ENCODE assay signal across 8 cellular contexts in the genomic region with DNA sequence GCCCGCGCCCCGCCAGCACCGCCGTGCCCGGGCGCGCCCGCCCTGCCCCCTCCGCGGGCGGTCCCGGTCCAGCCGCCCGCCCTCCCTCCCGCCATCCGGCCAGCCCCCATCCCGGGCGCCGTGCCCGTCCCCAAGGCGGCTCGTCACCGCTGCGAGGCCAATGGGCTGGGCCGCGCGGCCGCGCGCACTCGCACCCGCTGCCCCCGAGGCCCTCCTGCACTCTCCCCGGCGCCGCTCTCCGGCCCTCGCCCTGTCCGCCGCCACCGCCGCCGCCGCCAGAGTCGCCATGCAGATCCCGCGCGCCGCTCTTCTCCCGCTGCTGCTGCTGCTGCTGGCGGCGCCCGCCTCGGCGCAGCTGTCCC. TPM values are rescaled to one million over a fixed set of nuclear protein-coding genes. Genes with fewer than 3 reads are reported as not detected.
DNase-seq lines count a peak whose midpoint lies in the region; ATAC-seq and TF ChIP-seq lines count a peak whose summit lies in the region.

A gene (plus strand): TSS at position 187 of the 362 bp plus-strand sequence. CDS start 100 bp downstream, at position 287.

- H3K36me3 Mint-ChIP-seq in MCF 10A (ENCODE audit: insufficient read depth, unreplicated experiment), result peaks cover 19% of the 10 kb centered on the region

- POLR2A ChIA-PET in MCF 10A (lab: Yijun Ruan, JAX), result interaction anchor here (0.6 to 15.0 kb wide), 8 partner anchors 9 to 104 kb away, joined by 3 to 291 read pairs (median 4); no protein-coding TSS in a partner anchor

- no peak for TF ChIP-seq CTCF in AG10803 (conservative IDR thresholded peaks at IDR 0.05; ENCODE audit: low read length)
- TF ChIP-seq CTCF in MCF 10A (IDR thresholded peaks at IDR 0.05; ENCODE audit: unreplicated experiment), result no peak
- no peak for TF ChIP-seq CTCF in psoas muscle (IDR thresholded peaks at IDR 0.05)

- H3K4me3 Mint-ChIP-seq in MCF 10A (ENCODE audit: unreplicated experiment), result peak within 1 kb of the TSS; percentile 99

- peak; percentile 48 to 62 (median 56) for ATAC-seq in psoas muscle

- H3K4me1 ChIP-seq in HUES6 (ENCODE audit: control insufficient read depth, insufficient read depth, low read length), result peaks cover 19% of the 10 kb centered on the region
- peaks cover 8% of the 10 kb centered on the region for H3K4me1 ChIP-seq in iPS DF 6.9 (ENCODE audit: control insufficient read depth, insufficient read depth, low read length)
- peaks cover 26% of the 10 kb centered on the region for H3K4me1 ChIP-seq in psoas muscle

- TF ChIP-seq POLR2A in erythroblast (IDR thresholded peaks at IDR 0.05; ENCODE audit: low read length), result no peak

- BruUV-seq in MCF 10A (replicated peaks; lab: Mats Ljungman, UMichigan), result no TSS peak

- H3K9me3 ChIP-seq in HUES6 (ENCODE audit: control insufficient read depth, insufficient read depth, low read depth, low read length) (no peaks in the 10 kb centered on the region), iPS DF 6.9 (ENCODE audit: control insufficient read depth, insufficient read depth, low read length) (no peaks in the 10 kb centered on the region), psoas muscle (no peaks in the 10 kb centered on the region)

- H3K27ac ChIP-seq in HUES6 (ENCODE audit: low read depth, low read length) (no peak within 1 kb of the TSS), iPS DF 6.9 (ENCODE audit: low read length) (no peak within 1 kb of the TSS), psoas muscle (peak within 1 kb of the TSS; percentile 63)

- H3K27me3 ChIP-seq in HUES6 (ENCODE audit: control insufficient read depth, insufficient read depth, low read length) (peaks cover 82% of the 10 kb centered on the region), iPS DF 6.9 (ENCODE audit: control insufficient read depth, insufficient read depth, low read length) (peaks cover 37% of the 10 kb centered on the region), psoas muscle (ENCODE audit: insufficient read depth in 3 of 3, low read length in 2 of 3) (no peaks in the 10 kb centered on the region)

- H3K4me3 ChIP-seq in AG10803 (ENCODE audit: low read length) (peak within 1 kb of the TSS; percentile 80), HUES6 (ENCODE audit: low read depth, low read length) (peak within 1 kb of the TSS; percentile 80), iPS DF 6.9 (ENCODE audit: low read length) (peak within 1 kb of the TSS; percentile 72), psoas muscle (peak within 1 kb of the TSS; percentile 76)

- DNase-seq in AG10803 (ENCODE audit: low read depth) (peak; percentile 73), MCF 10A (ENCODE audit: unreplicated experiment) (peak; percentile 78), iPS DF 6.9 (ENCODE audit: low read depth, low spot score) (no peak), psoas muscle (peak; percentile 84 to 88), erythroblast (lab: John Stamatoyannopoulos, UW) (no peak)
- DNase-seq in activated CD4-positive, CD25-positive, alpha-beta regulatory T cell treated with anti-CD3 and anti-CD28 coated beads, Interleukin-2, amount 50 U/mL, for 72 hours, result no peak
- DNase-seq in activated CD8-positive, alpha-beta memory T cell treated with anti-CD3 and anti-CD28 coated beads, Interleukin-2, amount 50 U/mL, for 48 hours, result no peak

- H3K27me3 Mint-ChIP-seq in MCF 10A (ENCODE audit: insufficient read depth, unreplicated experiment), result no peaks in the 10 kb centered on the region

- peaks cover 34% of the 10 kb centered on the region for H3K4me1 Mint-ChIP-seq in MCF 10A (ENCODE audit: insufficient read depth, unreplicated experiment)

- no peak within 1 kb of the TSS for H3K27ac Mint-ChIP-seq in MCF 10A (ENCODE audit: low read depth, unreplicated experiment)

- peak within 1 kb of the TSS; percentile 62 for H3K9ac ChIP-seq in HUES6 (ENCODE audit: low read length)

- no CpG with 5 or more reads among the region's 56 CpGs for WGBS in iPS DF 6.9 (ENCODE audit: insufficient coverage, insufficient read length)
- 0 to 1% (median 1%) methylated on average over 21 to 56 of the region's 56 CpGs for WGBS in psoas muscle, 3 donors

- CTCF ChIA-PET in MCF 10A (lab: Yijun Ruan, JAX), result no interaction called here

- intact Hi-C loops in MCF 10A (cut with micrococcal nuclease) (no loop called here), psoas muscle (cut with DNase I) (loop anchor here in 1 of 2 donors (10.0 kb wide), 1 partner anchor 103 kb away; a partner anchor contains a TSS)

- no peaks in the 10 kb centered on the region for H3K9me3 Mint-ChIP-seq in MCF 10A (ENCODE audit: unreplicated experiment)

- H3K36me3 ChIP-seq in HUES6 (ENCODE audit: control insufficient read depth, insufficient read depth, low read length) (no peaks in the 10 kb centered on the region), iPS DF 6.9 (ENCODE audit: control insufficient read depth, insufficient read depth, low read length) (peaks cover 2% of the 10 kb centered on the region; the same call in 1 of the 2 replicates), psoas muscle (ENCODE audit: insufficient read depth in 1 of 2, low read depth in 1 of 2) (no peaks in the 10 kb centered on the region)

RNA-seq across cellular contexts. Expression of the gene that starts here (rescaled TPM):
- 157 and 175 TPM in 2 replicates for total RNA-seq in MCF 10A (2022)
- 10 to 100 TPM; 11.6 to 30.8 (median 13.2) TPM for total RNA-seq in psoas muscle
- 10 to 100 TPM; 11.4 to 18.7 (median 11.5) TPM for polyA plus RNA-seq in psoas muscle

Comparison
In these comparisons a context has a peak if more than half of its experiments do, and no peak if none do; other contexts are left out.
1. DNase-seq: peak in AG10803 (single experiment), MCF 10A (single experiment) and psoas muscle (2 of 2); none in iPS DF 6.9 (single experiment), erythroblast (0 of 2), activated CD4-positive, CD25-positive, alpha-beta regulatory T cell treated with anti-CD3 and anti-CD28 coated beads, Interleukin-2, amount 50 U/mL, for 72 hours (single experiment) and activated CD8-positive, alpha-beta memory T cell treated with anti-CD3 and anti-CD28 coated beads, Interleukin-2, amount 50 U/mL, for 48 hours (single experiment).
2. Peak in every context shown above with its lines, with median percentiles within 50 percentile points of each other: H3K4me3 ChIP-seq.